ENCODE assay signal across 9 cellular contexts in genomic region chr6:139531148-139531547, GRCh38.
DNase-seq lines count a peak whose midpoint lies in the region; ATAC-seq and FAIRE-seq lines count a peak whose summit lies in the region.
"Had no signal": no experiment of that assay in that cellular context is flagged by ENCODE, and none has a peak within 500 bp of the region (broad histone marks: within the 10 kb centered on the region; RNA-seq: fewer than 3 reads in every experiment).

No MANE protein-coding gene starts in this region.

- H3K36me3 Mint-ChIP-seq in activated CD8-positive, alpha-beta memory T cell treated with anti-CD3 and anti-CD28 coated beads, Interleukin-2, amount 10 ng/mL, durations not matched to agents 7 days and 5 days, result peaks cover 29% of the 10 kb centered on the region

- H3K9me3 Mint-ChIP-seq in activated CD8-positive, alpha-beta memory T cell treated with anti-CD3 and anti-CD28 coated beads, Interleukin-2, amount 10 ng/mL, durations not matched to agents 7 days and 5 days (ENCODE audit: low read depth), result peaks cover 2% of the 10 kb centered on the region
- peaks cover 7 to 12% of the 10 kb centered on the region in 2 donors for H3K9me3 Mint-ChIP-seq in stimulated activated naive CD8-positive, alpha-beta T cell treated with anti-CD3 and anti-CD28 coated beads, Interleukin-15, amount 100 ng/mL, for 72 hours

- FAIRE-seq in HTR-8/SVneo (lab: Jason Lieb, UNC), result no peak

- H3K4me1 Mint-ChIP-seq in activated CD8-positive, alpha-beta memory T cell treated with anti-CD3 and anti-CD28 coated beads, Interleukin-2, amount 10 ng/mL, durations not matched to agents 7 days and 5 days, result peaks cover 65% of the 10 kb centered on the region
- H3K4me1 Mint-ChIP-seq in stimulated activated naive CD8-positive, alpha-beta T cell treated with anti-CD3 and anti-CD28 coated beads, Interleukin-15, amount 100 ng/mL, for 72 hours, result peaks cover 27% of the 10 kb centered on the region

- CTCF ChIA-PET in activated CD8-positive, alpha-beta memory T cell treated with anti-CD3 and anti-CD28 coated beads, Interleukin-2, amount 10 ng/mL, durations not matched to agents 7 days and 5 days (lab: Charles Lee), result interaction anchor here (0.9 to 1.5 kb wide), 5 partner anchors 8 to 161 kb away, joined by 3 to 20 read pairs (median 4); partner anchors contain the start of gene CITED2

- peak; percentile 89 for DNase-seq in activated CD8-positive, alpha-beta memory T cell treated with anti-CD3 and anti-CD28 coated beads, Interleukin-2, amount 10 ng/mL, durations not matched to agents 7 days and 5 days
- no peak for DNase-seq in activated CD8-positive, alpha-beta memory T cell treated with anti-CD3 and anti-CD28 coated beads for 24 hours
- DNase-seq in T-helper 2 cell, result peak in 3 of 5 experiments; percentile 11 to 97 (median 60)
- no peak for DNase-seq in stimulated activated naive CD8-positive, alpha-beta T cell treated with anti-CD3 and anti-CD28 coated beads, Interleukin-15, amount 100 ng/mL, for 72 hours
- no peak for DNase-seq in HTR-8/SVneo (ENCODE audit: insufficient read length, low spot score)
- no peak for DNase-seq in G401 (ENCODE audit: low spot score)
- DNase-seq: T1000 had no signal

- in situ Hi-C loops in G401 (cut with HindIII; ENCODE audit: low sequenced_read_pairs), result no loop called here

- H3K27ac Mint-ChIP-seq in activated CD8-positive, alpha-beta memory T cell treated with anti-CD3 and anti-CD28 coated beads, Interleukin-2, amount 10 ng/mL, durations not matched to agents 7 days and 5 days, result peak overlapping the region; percentile 98
- no peak overlapping the region for H3K27ac Mint-ChIP-seq in stimulated activated naive CD8-positive, alpha-beta T cell treated with anti-CD3 and anti-CD28 coated beads, Interleukin-15, amount 100 ng/mL, for 72 hours

- peak overlapping the region; percentile 74 for H3K4me3 Mint-ChIP-seq in activated CD8-positive, alpha-beta memory T cell treated with anti-CD3 and anti-CD28 coated beads, Interleukin-2, amount 10 ng/mL, durations not matched to agents 7 days and 5 days
- no peak overlapping the region for H3K4me3 Mint-ChIP-seq in stimulated activated naive CD8-positive, alpha-beta T cell treated with anti-CD3 and anti-CD28 coated beads, Interleukin-15, amount 100 ng/mL, for 72 hours

- ATAC-seq in activated CD8-positive, alpha-beta memory T cell treated with anti-CD3 and anti-CD28 coated beads, Interleukin-2, amount 10 ng/mL, durations not matched to agents 7 days and 5 days, result peak; percentile 93
- ATAC-seq in esophagus mucosa (peak; percentile 88), GM21390 (IDR thresholded peaks at IDR 0.05; ENCODE audit: unreplicated experiment) (no peak)
- ATAC-seq in stimulated activated naive CD8-positive, alpha-beta T cell treated with anti-CD3 and anti-CD28 coated beads, Interleukin-15, amount 100 ng/mL, for 72 hours, result peak; percentile 63

- H3K27me3 Mint-ChIP-seq in activated CD8-positive, alpha-beta memory T cell treated with anti-CD3 and anti-CD28 coated beads, Interleukin-2, amount 10 ng/mL, durations not matched to agents 7 days and 5 days, result no peaks in the 10 kb centered on the region
- no peaks in the 10 kb centered on the region for H3K27me3 Mint-ChIP-seq in stimulated activated naive CD8-positive, alpha-beta T cell treated with anti-CD3 and anti-CD28 coated beads, Interleukin-15, amount 100 ng/mL, for 72 hours

Comparison
In these comparisons a context has a peak if more than half of its experiments do, and no peak if none do; other contexts are left out.
1. DNase-seq: peak in activated CD8-positive, alpha-beta memory T cell treated with anti-CD3 and anti-CD28 coated beads, Interleukin-2, amount 10 ng/mL, durations not matched to agents 7 days and 5 days (single experiment) and T-helper 2 cell (3 of 5); none in activated CD8-positive, alpha-beta memory T cell treated with anti-CD3 and anti-CD28 coated beads for 24 hours (single experiment), stimulated activated naive CD8-positive, alpha-beta T cell treated with anti-CD3 and anti-CD28 coated beads, Interleukin-15, amount 100 ng/mL, for 72 hours (0 of 2), HTR-8/SVneo (single experiment) and G401 (single experiment).